In genomic region chr9:136835932-136836901, GRCh38 we compare ENCODE assay signal across 1 cellular context.
TF ChIP-seq lines count a peak whose summit lies in the region.

No MANE protein-coding gene starts in this region.

TF ChIP-seq in GM12878, 131 proteins besides CTCF, POLR2A, EP300 and RAD21:
- TF ChIP-seq, protein P1, sequence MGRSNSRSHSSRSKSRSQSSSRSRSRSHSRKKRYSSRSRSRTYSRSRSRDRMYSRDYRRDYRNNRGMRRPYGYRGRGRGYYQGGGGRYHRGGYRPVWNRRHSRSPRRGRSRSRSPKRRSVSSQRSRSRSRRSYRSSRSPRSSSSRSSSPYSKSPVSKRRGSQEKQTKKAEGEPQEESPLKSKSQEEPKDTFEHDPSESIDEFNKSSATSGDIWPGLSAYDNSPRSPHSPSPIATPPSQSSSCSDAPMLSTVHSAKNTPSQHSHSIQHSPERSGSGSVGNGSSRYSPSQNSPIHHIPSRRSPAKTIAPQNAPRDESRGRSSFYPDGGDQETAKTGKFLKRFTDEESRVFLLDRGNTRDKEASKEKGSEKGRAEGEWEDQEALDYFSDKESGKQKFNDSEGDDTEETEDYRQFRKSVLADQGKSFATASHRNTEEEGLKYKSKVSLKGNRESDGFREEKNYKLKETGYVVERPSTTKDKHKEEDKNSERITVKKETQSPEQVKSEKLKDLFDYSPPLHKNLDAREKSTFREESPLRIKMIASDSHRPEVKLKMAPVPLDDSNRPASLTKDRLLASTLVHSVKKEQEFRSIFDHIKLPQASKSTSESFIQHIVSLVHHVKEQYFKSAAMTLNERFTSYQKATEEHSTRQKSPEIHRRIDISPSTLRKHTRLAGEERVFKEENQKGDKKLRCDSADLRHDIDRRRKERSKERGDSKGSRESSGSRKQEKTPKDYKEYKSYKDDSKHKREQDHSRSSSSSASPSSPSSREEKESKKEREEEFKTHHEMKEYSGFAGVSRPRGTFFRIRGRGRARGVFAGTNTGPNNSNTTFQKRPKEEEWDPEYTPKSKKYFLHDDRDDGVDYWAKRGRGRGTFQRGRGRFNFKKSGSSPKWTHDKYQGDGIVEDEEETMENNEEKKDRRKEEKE (IDR thresholded peaks at IDR 0.05): no peak
- TF ChIP-seq CBX5 (IDR thresholded peaks at IDR 0.05; ENCODE audit: low read depth) (no peak), GABPA (IDR thresholded peaks at IDR 0.05; ENCODE audit: low read depth) (no peak), SIX5 (IDR thresholded peaks at IDR 0.05; ENCODE audit: low read depth, low read length, severe bottlenecking) (no peak), TAF1 (IDR thresholded peaks at IDR 0.05; ENCODE audit: borderline replicate concordance, low read depth, low read length) (no peak)
TF ChIP-seq in GM12878: peak in this region for 0.
